Comparison of ENCODE assay signal across 33 cellular contexts in genomic region chr1:199283814-199284213, GRCh38.
DNase-seq lines count a peak whose midpoint lies in the region; ATAC-seq, FAIRE-seq and TF ChIP-seq lines count a peak whose summit lies in the region.
"Had no signal": no experiment of that assay in that cellular context is flagged by ENCODE, and none has a peak within 500 bp of the region (broad histone marks: within the 10 kb centered on the region; RNA-seq: fewer than 3 reads in every experiment).

No MANE protein-coding gene starts in this region.

- peak; percentile 4 for FAIRE-seq in GM19239 (lab: Jason Lieb, UNC)
- FAIRE-seq in frontal cortex (lab: Jason Lieb, UNC) = no peak
- FAIRE-seq: GM18507, HTR-8/SVneo, kidney, pancreas had no signal

- in situ Hi-C loops in astrocyte of the spinal cord (cut with HindIII; ENCODE audit: low sequenced_read_pairs) = no loop called here

- DNase-seq in GM19239 (ENCODE audit: insufficient read length, low spot score) = no peak
- peak; percentile 2 for DNase-seq in MV-4-11 (lab: John Stamatoyannopoulos, UW)
- peak; percentile 49 for DNase-seq in astrocyte of the spinal cord (ENCODE audit: low read depth, low spot score)
- peak; percentile 20 for DNase-seq in smooth muscle cell of the brain vasculature (ENCODE audit: low read depth, low spot score)
- no peak for DNase-seq in activated CD4-positive, CD25-positive, alpha-beta regulatory T cell treated with anti-CD3 and anti-CD28 coated beads, Interleukin-2, amount 50 U/mL, for 72 hours
- no peak for DNase-seq in frontal cortex (ENCODE audit: low spot score in 2 of 2)
- DNase-seq: activated CD4-positive, alpha-beta T cell treated with anti-CD3 and anti-CD28 coated beads for 1 hour; activated CD8-positive, alpha-beta T cell treated with anti-CD3 and anti-CD28 coated beads for 36 hours; activated effector memory CD4-positive, alpha-beta T cell treated with Interleukin-2 at 50 U/mL for 16 hours; activated naive CD8-positive, alpha-beta T cell treated with anti-CD3 and anti-CD28 coated beads, Interleukin-2, amount 10 ng/mL, durations not matched to agents 7 days and 5 days; CD8-positive, alpha-beta T cell; endodermal cell; GDM1; Karpas-422; kidney; NCI-H1092; NCI-H2029; NCI-H226; NCI-H82; nephron progenitor cell; pancreas; PC-3; SHP77 treated with DMSO at 0.1 percent for 48 hours; stimulated activated CD4-positive, alpha-beta T cell treated with anti-CD3 and anti-CD28 coated beads, Interleukin-12 subunit alpha, Interleukin-12 subunit beta, amount 100 ng/mL, for 4 hours; stimulated activated CD4-positive, alpha-beta T cell treated with anti-CD3 and anti-CD28 coated beads, Interleukin-4, amount 100 ng/mL, for 4 hours; stimulated activated naive CD4-positive, alpha-beta T cell treated with Interleukin-2 at 50 U/mL for 16 hours; T-helper 1 cell had no signal

- ATAC-seq in GM21737 (IDR thresholded peaks at IDR 0.05; ENCODE audit: unreplicated experiment) = no peak
- ATAC-seq: activated CD8-positive, alpha-beta T cell treated with anti-CD3 and anti-CD28 coated beads for 36 hours; CD8-positive, alpha-beta T cell; pancreas; PC-3 had no signal

- no peak for TF ChIP-seq CTCF in astrocyte of the spinal cord (IDR thresholded peaks at IDR 0.05; ENCODE audit: low read depth, low read length)

- no peak overlapping the region for H3K4me3 ChIP-seq in astrocyte of the spinal cord (ENCODE audit: low read depth, low read length)
- H3K4me3 ChIP-seq: esophagus muscularis mucosa, pancreas, right atrium auricular region, vagina had no signal

Comparison
In these comparisons a context has a peak if more than half of its experiments do, and no peak if none do; other contexts are left out.
1. DNase-seq: peak in MV-4-11 (single experiment), astrocyte of the spinal cord (single experiment) and smooth muscle cell of the brain vasculature (single experiment); none in GM19239 (single experiment), activated CD4-positive, CD25-positive, alpha-beta regulatory T cell treated with anti-CD3 and anti-CD28 coated beads, Interleukin-2, amount 50 U/mL, for 72 hours (single experiment) and frontal cortex (0 of 2).